ENCODE assay signal across 1 cellular context in genomic region chr3:38730281-38730680, GRCh38.
TF ChIP-seq lines count a peak whose summit lies in the region.

No MANE protein-coding gene starts in this region.

TF ChIP-seq in HCT116, 20 proteins besides CTCF, POLR2A, EP300 and RAD21 (continued from another document):
- no peak for TF ChIP-seq TCF7L2 (IDR thresholded peaks at IDR 0.05; ENCODE audit: borderline replicate concordance, extremely low read depth, insufficient read depth, insufficient read length)
- peak; percentile 47; the same call in 1 of the 2 replicates for TF ChIP-seq FOSL1 (IDR thresholded peaks at IDR 0.05; ENCODE audit: low read depth)
- no peak for TF ChIP-seq SIN3A (IDR thresholded peaks at IDR 0.05; ENCODE audit: low read depth)
- TF ChIP-seq CEBPB (IDR thresholded peaks at IDR 0.05; ENCODE audit: low read depth): 0 out of 2 replicates have a peak, but pooled peaks have one; percentile 15
- TF ChIP-seq CBX3 (IDR thresholded peaks at IDR 0.05; ENCODE audit: low read depth): no peak
- TF ChIP-seq JUND (IDR thresholded peaks at IDR 0.05): peak; percentile 41; the same call in 1 of the 2 replicates
